1 cellular context compared by ENCODE assay signal in the genomic region with DNA sequence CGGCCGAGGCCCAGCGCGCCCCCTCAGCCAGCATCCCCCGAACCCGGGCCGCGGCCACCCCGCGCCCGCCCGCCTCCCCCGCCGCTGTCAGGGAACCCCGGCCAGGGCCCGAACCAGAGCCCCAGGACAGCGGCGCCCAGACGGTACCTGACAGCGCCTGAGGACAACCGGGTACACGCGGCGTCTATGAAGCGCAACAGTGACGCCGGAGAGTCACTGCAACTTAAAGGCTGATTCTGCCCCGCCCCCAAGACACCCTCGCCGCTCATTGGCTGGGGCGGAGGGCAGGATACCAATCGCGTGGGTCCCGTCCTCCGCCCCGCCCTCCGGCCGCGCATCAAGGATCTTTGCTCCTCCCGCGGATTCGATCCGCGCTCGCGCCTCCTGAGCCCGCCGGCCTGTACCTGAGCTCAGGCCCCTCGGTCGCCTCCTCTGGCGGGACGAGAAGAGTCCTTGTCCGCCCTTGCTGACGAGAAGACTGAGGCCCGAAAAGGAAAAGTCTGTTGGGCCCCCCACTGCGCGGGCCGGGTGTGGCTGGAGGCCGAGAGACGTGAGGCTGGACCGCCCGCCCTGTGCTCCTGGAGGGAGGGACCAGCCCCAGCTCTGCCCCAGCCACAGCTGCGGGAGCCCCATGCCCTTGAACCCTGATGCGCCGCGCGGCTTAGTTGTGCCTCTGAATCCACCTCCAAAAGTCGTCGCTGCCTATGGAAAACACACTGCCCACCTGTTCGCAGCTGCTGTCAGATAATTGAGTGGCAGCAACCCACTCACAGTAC.
TF ChIP-seq lines count a peak whose summit lies in the region.

A gene (minus strand): TSS at position 198 of the 776 bp plus-strand sequence. CDS start 6,752 bp downstream, outside the sequence.

TF ChIP-seq in HepG2, 621 proteins besides CTCF, POLR2A, EP300 and RAD21 (continued from another document and continues in another):
- TF ChIP-seq, protein P1, sequence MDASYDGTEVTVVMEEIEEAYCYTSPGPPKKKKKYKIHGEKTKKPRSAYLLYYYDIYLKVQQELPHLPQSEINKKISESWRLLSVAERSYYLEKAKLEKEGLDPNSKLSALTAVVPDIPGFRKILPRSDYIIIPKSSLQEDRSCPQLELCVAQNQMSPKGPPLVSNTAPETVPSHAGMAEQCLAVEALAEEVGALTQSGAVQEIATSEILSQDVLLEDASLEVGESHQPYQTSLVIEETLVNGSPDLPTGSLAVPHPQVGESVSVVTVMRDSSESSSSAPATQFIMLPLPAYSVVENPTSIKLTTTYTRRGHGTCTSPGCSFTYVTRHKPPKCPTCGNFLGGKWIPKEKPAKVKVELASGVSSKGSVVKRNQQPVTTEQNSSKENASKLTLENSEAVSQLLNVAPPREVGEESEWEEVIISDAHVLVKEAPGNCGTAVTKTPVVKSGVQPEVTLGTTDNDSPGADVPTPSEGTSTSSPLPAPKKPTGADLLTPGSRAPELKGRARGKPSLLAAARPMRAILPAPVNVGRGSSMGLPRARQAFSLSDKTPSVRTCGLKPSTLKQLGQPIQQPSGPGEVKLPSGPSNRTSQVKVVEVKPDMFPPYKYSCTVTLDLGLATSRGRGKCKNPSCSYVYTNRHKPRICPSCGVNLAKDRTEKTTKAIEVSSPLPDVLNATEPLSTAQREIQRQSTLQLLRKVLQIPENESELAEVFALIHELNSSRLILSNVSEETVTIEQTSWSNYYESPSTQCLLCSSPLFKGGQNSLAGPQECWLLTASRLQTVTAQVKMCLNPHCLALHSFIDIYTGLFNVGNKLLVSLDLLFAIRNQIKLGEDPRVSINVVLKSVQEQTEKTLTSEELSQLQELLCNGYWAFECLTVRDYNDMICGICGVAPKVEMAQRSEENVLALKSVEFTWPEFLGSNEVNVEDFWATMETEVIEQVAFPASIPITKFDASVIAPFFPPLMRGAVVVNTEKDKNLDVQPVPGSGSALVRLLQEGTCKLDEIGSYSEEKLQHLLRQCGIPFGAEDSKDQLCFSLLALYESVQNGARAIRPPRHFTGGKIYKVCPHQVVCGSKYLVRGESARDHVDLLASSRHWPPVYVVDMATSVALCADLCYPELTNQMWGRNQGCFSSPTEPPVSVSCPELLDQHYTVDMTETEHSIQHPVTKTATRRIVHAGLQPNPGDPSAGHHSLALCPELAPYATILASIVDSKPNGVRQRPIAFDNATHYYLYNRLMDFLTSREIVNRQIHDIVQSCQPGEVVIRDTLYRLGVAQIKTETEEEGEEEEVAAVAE (CRISPR knock-in tag; IDR thresholded peaks at IDR 0.05; ENCODE audit: borderline replicate concordance): no peak
- TF ChIP-seq ZNF569 (CRISPR knock-in tag; IDR thresholded peaks at IDR 0.05; ENCODE audit: borderline replicate concordance) (no peak), ZZZ3 (CRISPR knock-in tag; IDR thresholded peaks at IDR 0.05; ENCODE audit: borderline replicate concordance) (no peak), ZNF205 (CRISPR knock-in tag; IDR thresholded peaks at IDR 0.05) (peak; percentile 46; the same call in 1 of the 2 replicates), KLF16 (CRISPR knock-in tag; IDR thresholded peaks at IDR 0.05) (peak in 1 of 2 experiments; percentile 63; a peak in 2 of 4 replicates), ATRX (CRISPR knock-in tag; IDR thresholded peaks at IDR 0.05; ENCODE audit: borderline replicate concordance) (no peak), ZNF737 (CRISPR knock-in tag; IDR thresholded peaks at IDR 0.05; ENCODE audit: borderline replicate concordance) (no peak), CEBPB (IDR thresholded peaks at IDR 0.05; ENCODE audit: borderline replicate concordance, low read depth, low read length) (no peak), MAF1 (CRISPR knock-in tag; IDR thresholded peaks at IDR 0.05; ENCODE audit: borderline replicate concordance) (peak; percentile 49; the same call in 1 of the 2 replicates), KLF13 (CRISPR knock-in tag; IDR thresholded peaks at IDR 0.05) (no peak), AGO2 (optimal IDR thresholded peaks at IDR 0.05; ENCODE audit: low read depth, low read length) (no peak)
- TF ChIP-seq, protein P2, sequence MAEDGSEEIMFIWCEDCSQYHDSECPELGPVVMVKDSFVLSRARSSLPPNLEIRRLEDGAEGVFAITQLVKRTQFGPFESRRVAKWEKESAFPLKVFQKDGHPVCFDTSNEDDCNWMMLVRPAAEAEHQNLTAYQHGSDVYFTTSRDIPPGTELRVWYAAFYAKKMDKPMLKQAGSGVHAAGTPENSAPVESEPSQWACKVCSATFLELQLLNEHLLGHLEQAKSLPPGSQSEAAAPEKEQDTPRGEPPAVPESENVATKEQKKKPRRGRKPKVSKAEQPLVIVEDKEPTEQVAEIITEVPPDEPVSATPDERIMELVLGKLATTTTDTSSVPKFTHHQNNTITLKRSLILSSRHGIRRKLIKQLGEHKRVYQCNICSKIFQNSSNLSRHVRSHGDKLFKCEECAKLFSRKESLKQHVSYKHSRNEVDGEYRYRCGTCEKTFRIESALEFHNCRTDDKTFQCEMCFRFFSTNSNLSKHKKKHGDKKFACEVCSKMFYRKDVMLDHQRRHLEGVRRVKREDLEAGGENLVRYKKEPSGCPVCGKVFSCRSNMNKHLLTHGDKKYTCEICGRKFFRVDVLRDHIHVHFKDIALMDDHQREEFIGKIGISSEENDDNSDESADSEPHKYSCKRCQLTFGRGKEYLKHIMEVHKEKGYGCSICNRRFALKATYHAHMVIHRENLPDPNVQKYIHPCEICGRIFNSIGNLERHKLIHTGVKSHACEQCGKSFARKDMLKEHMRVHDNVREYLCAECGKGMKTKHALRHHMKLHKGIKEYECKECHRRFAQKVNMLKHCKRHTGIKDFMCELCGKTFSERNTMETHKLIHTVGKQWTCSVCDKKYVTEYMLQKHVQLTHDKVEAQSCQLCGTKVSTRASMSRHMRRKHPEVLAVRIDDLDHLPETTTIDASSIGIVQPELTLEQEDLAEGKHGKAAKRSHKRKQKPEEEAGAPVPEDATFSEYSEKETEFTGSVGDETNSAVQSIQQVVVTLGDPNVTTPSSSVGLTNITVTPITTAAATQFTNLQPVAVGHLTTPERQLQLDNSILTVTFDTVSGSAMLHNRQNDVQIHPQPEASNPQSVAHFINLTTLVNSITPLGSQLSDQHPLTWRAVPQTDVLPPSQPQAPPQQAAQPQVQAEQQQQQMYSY (CRISPR knock-in tag; IDR thresholded peaks at IDR 0.05): no peak
- TF ChIP-seq, protein P3, sequence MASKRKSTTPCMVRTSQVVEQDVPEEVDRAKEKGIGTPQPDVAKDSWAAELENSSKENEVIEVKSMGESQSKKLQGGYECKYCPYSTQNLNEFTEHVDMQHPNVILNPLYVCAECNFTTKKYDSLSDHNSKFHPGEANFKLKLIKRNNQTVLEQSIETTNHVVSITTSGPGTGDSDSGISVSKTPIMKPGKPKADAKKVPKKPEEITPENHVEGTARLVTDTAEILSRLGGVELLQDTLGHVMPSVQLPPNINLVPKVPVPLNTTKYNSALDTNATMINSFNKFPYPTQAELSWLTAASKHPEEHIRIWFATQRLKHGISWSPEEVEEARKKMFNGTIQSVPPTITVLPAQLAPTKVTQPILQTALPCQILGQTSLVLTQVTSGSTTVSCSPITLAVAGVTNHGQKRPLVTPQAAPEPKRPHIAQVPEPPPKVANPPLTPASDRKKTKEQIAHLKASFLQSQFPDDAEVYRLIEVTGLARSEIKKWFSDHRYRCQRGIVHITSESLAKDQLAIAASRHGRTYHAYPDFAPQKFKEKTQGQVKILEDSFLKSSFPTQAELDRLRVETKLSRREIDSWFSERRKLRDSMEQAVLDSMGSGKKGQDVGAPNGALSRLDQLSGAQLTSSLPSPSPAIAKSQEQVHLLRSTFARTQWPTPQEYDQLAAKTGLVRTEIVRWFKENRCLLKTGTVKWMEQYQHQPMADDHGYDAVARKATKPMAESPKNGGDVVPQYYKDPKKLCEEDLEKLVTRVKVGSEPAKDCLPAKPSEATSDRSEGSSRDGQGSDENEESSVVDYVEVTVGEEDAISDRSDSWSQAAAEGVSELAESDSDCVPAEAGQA (IDR thresholded peaks at IDR 0.05; ENCODE audit: low read depth): 0 out of 2 replicates have a peak, but pooled peaks have one; percentile 32
- TF ChIP-seq, protein P3 (CRISPR knock-in tag; IDR thresholded peaks at IDR 0.05; ENCODE audit: borderline replicate concordance): no peak
- TF ChIP-seq, protein P4, sequence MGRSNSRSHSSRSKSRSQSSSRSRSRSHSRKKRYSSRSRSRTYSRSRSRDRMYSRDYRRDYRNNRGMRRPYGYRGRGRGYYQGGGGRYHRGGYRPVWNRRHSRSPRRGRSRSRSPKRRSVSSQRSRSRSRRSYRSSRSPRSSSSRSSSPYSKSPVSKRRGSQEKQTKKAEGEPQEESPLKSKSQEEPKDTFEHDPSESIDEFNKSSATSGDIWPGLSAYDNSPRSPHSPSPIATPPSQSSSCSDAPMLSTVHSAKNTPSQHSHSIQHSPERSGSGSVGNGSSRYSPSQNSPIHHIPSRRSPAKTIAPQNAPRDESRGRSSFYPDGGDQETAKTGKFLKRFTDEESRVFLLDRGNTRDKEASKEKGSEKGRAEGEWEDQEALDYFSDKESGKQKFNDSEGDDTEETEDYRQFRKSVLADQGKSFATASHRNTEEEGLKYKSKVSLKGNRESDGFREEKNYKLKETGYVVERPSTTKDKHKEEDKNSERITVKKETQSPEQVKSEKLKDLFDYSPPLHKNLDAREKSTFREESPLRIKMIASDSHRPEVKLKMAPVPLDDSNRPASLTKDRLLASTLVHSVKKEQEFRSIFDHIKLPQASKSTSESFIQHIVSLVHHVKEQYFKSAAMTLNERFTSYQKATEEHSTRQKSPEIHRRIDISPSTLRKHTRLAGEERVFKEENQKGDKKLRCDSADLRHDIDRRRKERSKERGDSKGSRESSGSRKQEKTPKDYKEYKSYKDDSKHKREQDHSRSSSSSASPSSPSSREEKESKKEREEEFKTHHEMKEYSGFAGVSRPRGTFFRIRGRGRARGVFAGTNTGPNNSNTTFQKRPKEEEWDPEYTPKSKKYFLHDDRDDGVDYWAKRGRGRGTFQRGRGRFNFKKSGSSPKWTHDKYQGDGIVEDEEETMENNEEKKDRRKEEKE (IDR thresholded peaks at IDR 0.05): no peak
- TF ChIP-seq, protein P5, sequence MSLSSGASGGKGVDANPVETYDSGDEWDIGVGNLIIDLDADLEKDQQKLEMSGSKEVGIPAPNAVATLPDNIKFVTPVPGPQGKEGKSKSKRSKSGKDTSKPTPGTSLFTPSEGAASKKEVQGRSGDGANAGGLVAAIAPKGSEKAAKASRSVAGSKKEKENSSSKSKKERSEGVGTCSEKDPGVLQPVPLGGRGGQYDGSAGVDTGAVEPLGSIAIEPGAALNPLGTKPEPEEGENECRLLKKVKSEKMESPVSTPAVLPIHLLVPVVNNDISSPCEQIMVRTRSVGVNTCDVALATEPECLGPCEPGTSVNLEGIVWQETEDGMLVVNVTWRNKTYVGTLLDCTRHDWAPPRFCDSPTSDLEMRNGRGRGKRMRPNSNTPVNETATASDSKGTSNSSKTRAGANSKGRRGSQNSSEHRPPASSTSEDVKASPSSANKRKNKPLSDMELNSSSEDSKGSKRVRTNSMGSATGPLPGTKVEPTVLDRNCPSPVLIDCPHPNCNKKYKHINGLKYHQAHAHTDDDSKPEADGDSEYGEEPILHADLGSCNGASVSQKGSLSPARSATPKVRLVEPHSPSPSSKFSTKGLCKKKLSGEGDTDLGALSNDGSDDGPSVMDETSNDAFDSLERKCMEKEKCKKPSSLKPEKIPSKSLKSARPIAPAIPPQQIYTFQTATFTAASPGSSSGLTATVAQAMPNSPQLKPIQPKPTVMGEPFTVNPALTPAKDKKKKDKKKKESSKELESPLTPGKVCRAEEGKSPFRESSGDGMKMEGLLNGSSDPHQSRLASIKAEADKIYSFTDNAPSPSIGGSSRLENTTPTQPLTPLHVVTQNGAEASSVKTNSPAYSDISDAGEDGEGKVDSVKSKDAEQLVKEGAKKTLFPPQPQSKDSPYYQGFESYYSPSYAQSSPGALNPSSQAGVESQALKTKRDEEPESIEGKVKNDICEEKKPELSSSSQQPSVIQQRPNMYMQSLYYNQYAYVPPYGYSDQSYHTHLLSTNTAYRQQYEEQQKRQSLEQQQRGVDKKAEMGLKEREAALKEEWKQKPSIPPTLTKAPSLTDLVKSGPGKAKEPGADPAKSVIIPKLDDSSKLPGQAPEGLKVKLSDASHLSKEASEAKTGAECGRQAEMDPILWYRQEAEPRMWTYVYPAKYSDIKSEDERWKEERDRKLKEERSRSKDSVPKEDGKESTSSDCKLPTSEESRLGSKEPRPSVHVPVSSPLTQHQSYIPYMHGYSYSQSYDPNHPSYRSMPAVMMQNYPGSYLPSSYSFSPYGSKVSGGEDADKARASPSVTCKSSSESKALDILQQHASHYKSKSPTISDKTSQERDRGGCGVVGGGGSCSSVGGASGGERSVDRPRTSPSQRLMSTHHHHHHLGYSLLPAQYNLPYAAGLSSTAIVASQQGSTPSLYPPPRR (CRISPR knock-in tag; IDR thresholded peaks at IDR 0.05; ENCODE audit: borderline replicate concordance): peak; percentile 79; the same call in 1 of the 2 replicates
